In genomic region chr4:102616661-102617060, GRCh38 we compare ENCODE assay signal across 14 cellular contexts.
DNase-seq lines count a peak whose midpoint lies in the region; ATAC-seq, FAIRE-seq and TF ChIP-seq lines count a peak whose summit lies in the region.
"Had no signal": no experiment of that assay in that cellular context is flagged by ENCODE, and none has a peak within 500 bp of the region (broad histone marks: within the 10 kb centered on the region; RNA-seq: fewer than 3 reads in every experiment).

No MANE protein-coding gene starts in this region.

- H3K4me1 ChIP-seq in tibial artery: peaks cover 0 to 11% (median 10%) of the 10 kb centered on the region in 4 donors

- H3K27me3 ChIP-seq in tibial artery: no peaks in the 10 kb centered on the region
- H3K27me3 ChIP-seq: gastroesophageal sphincter, left lung had no signal

- H3K9me3 ChIP-seq in tibial artery: no peaks in the 10 kb centered on the region
- H3K9me3 ChIP-seq: gastroesophageal sphincter, left lung had no signal

- peaks cover 41 to 52% (median 51%) of the 10 kb centered on the region in 3 donors for H3K36me3 ChIP-seq in tibial artery

- no peak overlapping the region for H3K4me3 Mint-ChIP-seq in activated naive CD4-positive, alpha-beta T cell treated with anti-CD3 and anti-CD28 coated beads for 36 hours
- H3K4me3 Mint-ChIP-seq in activated naive CD8-positive, alpha-beta T cell treated with anti-CD3 and anti-CD28 coated beads for 36 hours: peak overlapping the region; percentile 7
- H3K4me3 Mint-ChIP-seq in natural killer cell: no peak overlapping the region
- H3K4me3 Mint-ChIP-seq: B cell had no signal

- no peak overlapping the region for H3K27ac Mint-ChIP-seq in activated naive CD4-positive, alpha-beta T cell treated with anti-CD3 and anti-CD28 coated beads for 36 hours
- H3K27ac Mint-ChIP-seq in activated naive CD8-positive, alpha-beta T cell treated with anti-CD3 and anti-CD28 coated beads for 36 hours: peak overlapping the region; percentile 55
- H3K27ac Mint-ChIP-seq in natural killer cell: peak overlapping the region; percentile 95 to 98
- H3K27ac Mint-ChIP-seq: B cell had no signal

- peak; percentile 48 for DNase-seq in activated naive CD4-positive, alpha-beta T cell treated with anti-CD3 and anti-CD28 coated beads for 36 hours
- no peak for DNase-seq in activated naive CD4-positive, alpha-beta T cell treated with anti-CD3 and anti-CD28 coated beads, Interleukin-2, amount 50 U/mL, for 16 hours
- DNase-seq in NCI-H510A treated with DMSO at 0.1 percent for 48 hours (lab: John Stamatoyannopoulos, UW) (peak; percentile 22), natural killer cell (no peak), HTR-8/SVneo (ENCODE audit: insufficient read length, low spot score) (no peak), tibial artery (no peak)
- no peak for DNase-seq in activated naive CD8-positive, alpha-beta T cell treated with anti-CD3 and anti-CD28 coated beads for 36 hours
- no peak for DNase-seq in activated CD4-positive, CD25-positive, alpha-beta regulatory T cell (lab: John Stamatoyannopoulos, UW)
- DNase-seq: GDM1; left lung; NCI-H1092 treated with DMSO at 0.1 percent for 48 hours; stimulated activated naive CD8-positive, alpha-beta T cell treated with anti-CD3 and anti-CD28 coated beads, Interleukin-15, Interleukin-2, amounts not matched to agents 100 U/mL and 50 U/mL, for 24 hours had no signal

- no peak for FAIRE-seq in HTR-8/SVneo (lab: Jason Lieb, UNC)

- intact Hi-C loops in activated naive CD4-positive, alpha-beta T cell treated with anti-CD3 and anti-CD28 coated beads for 36 hours (cut with micrococcal nuclease): no loop called here
- intact Hi-C loops in natural killer cell (cut with micrococcal nuclease) (loop anchor here (10.0 kb wide), 1 partner anchor 208 kb away; the partner anchor contains the start of gene UBE2D3), tibial artery (cut with DNase I; ENCODE audit: low total_unique reads) (loop anchor here (10.0 kb wide), 1 partner anchor 162 kb away; no protein-coding TSS in a partner anchor)

- H3K4me1 Mint-ChIP-seq in activated naive CD4-positive, alpha-beta T cell treated with anti-CD3 and anti-CD28 coated beads for 36 hours (ENCODE audit: low read depth): peaks cover 76% of the 10 kb centered on the region
- H3K4me1 Mint-ChIP-seq in activated naive CD8-positive, alpha-beta T cell treated with anti-CD3 and anti-CD28 coated beads for 36 hours: peaks cover 75% of the 10 kb centered on the region
- H3K4me1 Mint-ChIP-seq in natural killer cell: peaks cover 39% of the 10 kb centered on the region in 2 donors

- H3K9me3 Mint-ChIP-seq in activated naive CD4-positive, alpha-beta T cell treated with anti-CD3 and anti-CD28 coated beads for 36 hours: peaks cover 2% of the 10 kb centered on the region
- peaks cover 8% of the 10 kb centered on the region for H3K9me3 Mint-ChIP-seq in activated naive CD8-positive, alpha-beta T cell treated with anti-CD3 and anti-CD28 coated beads for 36 hours
- H3K9me3 Mint-ChIP-seq in natural killer cell: no peaks in the 10 kb centered on the region

- CTCF ChIA-PET in activated naive CD4-positive, alpha-beta T cell treated with anti-CD3 and anti-CD28 coated beads for 36 hours (lab: Charles Lee): interaction anchor here (0.6 to 1.5 kb wide), 3 partner anchors 9 to 391 kb away, joined by 3 to 10 read pairs (median 5); no protein-coding TSS in a partner anchor

- no peak for TF ChIP-seq CTCF in natural killer cell (IDR thresholded peaks at IDR 0.05)
- no peak for TF ChIP-seq CTCF in tibial artery (IDR thresholded peaks at IDR 0.05)

- no peaks in the 10 kb centered on the region for H3K27me3 Mint-ChIP-seq in activated naive CD4-positive, alpha-beta T cell treated with anti-CD3 and anti-CD28 coated beads for 36 hours (ENCODE audit: low read depth)
- no peaks in the 10 kb centered on the region for H3K27me3 Mint-ChIP-seq in activated naive CD8-positive, alpha-beta T cell treated with anti-CD3 and anti-CD28 coated beads for 36 hours
- no peaks in the 10 kb centered on the region for H3K27me3 Mint-ChIP-seq in natural killer cell (ENCODE audit: low read depth in 2 of 2)
- H3K27me3 Mint-ChIP-seq: B cell had no signal

- H3K27ac ChIP-seq in tibial artery: no peak overlapping the region
- H3K27ac ChIP-seq: gastroesophageal sphincter had no signal

- no peak overlapping the region for H3K4me3 ChIP-seq in tibial artery
- H3K4me3 ChIP-seq: gastroesophageal sphincter, left lung had no signal

- H3K36me3 Mint-ChIP-seq in activated naive CD4-positive, alpha-beta T cell treated with anti-CD3 and anti-CD28 coated beads for 36 hours (ENCODE audit: low read depth): peaks cover 50% of the 10 kb centered on the region
- H3K36me3 Mint-ChIP-seq in activated naive CD8-positive, alpha-beta T cell treated with anti-CD3 and anti-CD28 coated beads for 36 hours: peaks cover 74% of the 10 kb centered on the region
- H3K36me3 Mint-ChIP-seq in natural killer cell: no peaks in the 10 kb centered on the region

- ATAC-seq in natural killer cell: no peak
- ATAC-seq: gastroesophageal sphincter; left lung; stimulated activated naive CD8-positive, alpha-beta T cell treated with anti-CD3 and anti-CD28 coated beads, Interleukin-15, Interleukin-2, amounts not matched to agents 100 U/mL and 50 U/mL, for 24 hours had no signal

Comparison
In these comparisons a context has a peak if more than half of its experiments do, and no peak if none do; other contexts are left out.
1. DNase-seq: peak in activated naive CD4-positive, alpha-beta T cell treated with anti-CD3 and anti-CD28 coated beads for 36 hours (single experiment) and NCI-H510A treated with DMSO at 0.1 percent for 48 hours (single experiment); none in activated naive CD4-positive, alpha-beta T cell treated with anti-CD3 and anti-CD28 coated beads, Interleukin-2, amount 50 U/mL, for 16 hours (single experiment), activated naive CD8-positive, alpha-beta T cell treated with anti-CD3 and anti-CD28 coated beads for 36 hours (single experiment), natural killer cell (single experiment), HTR-8/SVneo (single experiment), activated CD4-positive, CD25-positive, alpha-beta regulatory T cell (0 of 4) and tibial artery (0 of 2).